Comparison of ENCODE assay signal across 8 cellular contexts in genomic region chr10:11016959-11017574, GRCh38. TPM values are rescaled to one million over a fixed set of nuclear protein-coding genes. Genes with fewer than 3 reads are reported as not detected.
A peak's percentile ranks its signal among the peaks of the same experiment; 100 is the strongest.
DNase-seq lines count a peak whose midpoint lies in the region; ATAC-seq and TF ChIP-seq lines count a peak whose summit lies in the region.

No MANE protein-coding gene starts in this region.

- H4K20me1 ChIP-seq in BLaER1 treated with 17β-estradiol and CSF1 and Interleukin-3, amounts not matched to agents 10 nM and 100 nM = peaks cover 0 to 10% (median 0%) of the 10 kb centered on the region in 11 experiments; a peak in 3 of 22 replicates

- intact Hi-C loops in right cardiac atrium (cut with DNase I) = loop anchor here in 2 of 4 donors (10.0 kb wide), 2 partner anchors 102 to 222 kb away; no protein-coding TSS in a partner anchor

- no peak for TF ChIP-seq CTCF in WERI-Rb-1 (IDR thresholded peaks at IDR 0.05; ENCODE audit: low read depth, low read length)

- H3K27ac ChIP-seq in BLaER1 treated with 17β-estradiol and CSF1 and Interleukin-3, amounts not matched to agents 10 nM and 100 nM = peak overlapping the region in 10 of 11 experiments; percentile 28 to 70 (median 60); a peak in 17 of 22 replicates
- H3K27ac ChIP-seq in WERI-Rb-1 (peak overlapping the region; percentile 53), right cardiac atrium (ENCODE audit: low read length) (peak overlapping the region; percentile 94)

- H3K27me3 Mint-ChIP-seq in stimulated activated memory B cell treated with anti-CD40 and anti-IgM and Interleukin-4, amounts not matched to agents 10 μg/mL and 1 μg/mL and 100 μg/mL, for 72 hours = peaks cover 62% of the 10 kb centered on the region

- no peaks in the 10 kb centered on the region for H3K9me3 Mint-ChIP-seq in stimulated activated memory B cell treated with anti-CD40 and anti-IgM and Interleukin-4, amounts not matched to agents 10 μg/mL and 1 μg/mL and 100 μg/mL, for 72 hours

- peak overlapping the region; percentile 73 to 85 (median 77) for H3K4me3 ChIP-seq in BLaER1 treated with 17β-estradiol and CSF1 and Interleukin-3, amounts not matched to agents 10 nM and 100 nM
- peak overlapping the region; percentile 40 for H3K4me3 ChIP-seq in WERI-Rb-1 (ENCODE audit: low read depth, low read length)
- peak overlapping the region; percentile 66 for H3K4me3 ChIP-seq in right cardiac atrium (ENCODE audit: low read length)

- 27% methylated on average over 19 of the region's 19 CpGs for WGBS in right cardiac atrium

- no peaks in the 10 kb centered on the region for H3K9me3 ChIP-seq in BLaER1 treated with 17β-estradiol and CSF1 and Interleukin-3, amounts not matched to agents 10 nM and 100 nM (replicated peaks in 1 of 11)
- H3K9me3 ChIP-seq in WERI-Rb-1 (ENCODE audit: severe bottlenecking) = no peaks in the 10 kb centered on the region
- no peaks in the 10 kb centered on the region for H3K9me3 ChIP-seq in right cardiac atrium (ENCODE audit: control insufficient read depth, low read length)

- no peaks in the 10 kb centered on the region for H3K36me3 Mint-ChIP-seq in stimulated activated memory B cell treated with anti-CD40 and anti-IgM and Interleukin-4, amounts not matched to agents 10 μg/mL and 1 μg/mL and 100 μg/mL, for 72 hours

- peak overlapping the region; percentile 73 for H3K4me3 Mint-ChIP-seq in stimulated activated memory B cell treated with anti-CD40 and anti-IgM and Interleukin-4, amounts not matched to agents 10 μg/mL and 1 μg/mL and 100 μg/mL, for 72 hours

- H3K36me3 ChIP-seq in BLaER1 treated with 17β-estradiol and CSF1 and Interleukin-3, amounts not matched to agents 10 nM and 100 nM = no peaks in the 10 kb centered on the region
- H3K36me3 ChIP-seq in WERI-Rb-1 = no peaks in the 10 kb centered on the region

- peaks cover 7% of the 10 kb centered on the region for H3K4me1 Mint-ChIP-seq in stimulated activated memory B cell treated with anti-CD40 and anti-IgM and Interleukin-4, amounts not matched to agents 10 μg/mL and 1 μg/mL and 100 μg/mL, for 72 hours

- H3K27me3 ChIP-seq in BLaER1 treated with 17β-estradiol and CSF1 and Interleukin-3, amounts not matched to agents 10 nM and 100 nM = peaks cover 46 to 64% (median 56%) of the 10 kb centered on the region in 11 experiments
- H3K27me3 ChIP-seq in WERI-Rb-1 (ENCODE audit: insufficient read depth, low read depth, severe bottlenecking) (no peaks in the 10 kb centered on the region), right cardiac atrium (ENCODE audit: control insufficient read depth, insufficient read depth) (no peaks in the 10 kb centered on the region)

- peaks cover 13 to 43% (median 30%) of the 10 kb centered on the region in 10 experiments for H3K4me1 ChIP-seq in BLaER1 treated with 17β-estradiol and CSF1 and Interleukin-3, amounts not matched to agents 10 nM and 100 nM
- peaks cover 4% of the 10 kb centered on the region for H3K4me1 ChIP-seq in right cardiac atrium (ENCODE audit: control insufficient read depth, insufficient read depth, low read length)

- peak overlapping the region; percentile 78 to 99 (median 95) for H3K4me2 ChIP-seq in BLaER1 treated with 17β-estradiol and CSF1 and Interleukin-3, amounts not matched to agents 10 nM and 100 nM

- H3K9ac ChIP-seq in BLaER1 treated with 17β-estradiol and CSF1 and Interleukin-3, amounts not matched to agents 10 nM and 100 nM = peak overlapping the region; percentile 60 to 81 (median 76)

- no peak overlapping the region for H3K27ac Mint-ChIP-seq in stimulated activated memory B cell treated with anti-CD40 and anti-IgM and Interleukin-4, amounts not matched to agents 10 μg/mL and 1 μg/mL and 100 μg/mL, for 72 hours

- ATAC-seq in GM21737 (IDR thresholded peaks at IDR 0.05; ENCODE audit: unreplicated experiment) (peak; percentile 46), right cardiac atrium (no peak)
- ATAC-seq in stimulated activated memory B cell treated with anti-CD40 and anti-IgM and Interleukin-4, amounts not matched to agents 10 μg/mL and 1 μg/mL and 100 μg/mL, for 72 hours = peak; percentile 46

- DNase-seq in WERI-Rb-1 (no peak), right cardiac atrium (no peak), GOT3 (lab: John Stamatoyannopoulos, UW) (no peak), HCEC 1CT (no peak)
- no peak for DNase-seq in activated effector memory CD4-positive, alpha-beta T cell treated with Interleukin-2 at 50 U/mL for 16 hours

RNA-seq across cellular contexts. Expression of gene CELF2, which starts 0.6 kb away (rescaled TPM):
- total RNA-seq in right cardiac atrium = 10 to 100 TPM; 73.7 to 87.0 (median 81.1) TPM
- polyA plus RNA-seq in right cardiac atrium = 19.4 TPM

Comparison
In these comparisons a context has a peak if more than half of its experiments do, and no peak if none do; other contexts are left out.
1. ATAC-seq: peak in GM21737 (single experiment) and stimulated activated memory B cell treated with anti-CD40 and anti-IgM and Interleukin-4, amounts not matched to agents 10 μg/mL and 1 μg/mL and 100 μg/mL, for 72 hours (single experiment); none in right cardiac atrium (0 of 2).
2. Peak in every context shown above with its lines, with median percentiles within 50 percentile points of each other: H3K27ac ChIP-seq and H3K4me3 ChIP-seq.